18 cellular contexts compared by ENCODE assay signal in genomic region chr11:6992457-6993431, GRCh38. TPM values are rescaled to one million over a fixed set of nuclear protein-coding genes. Genes with fewer than 3 reads are reported as not detected.
DNase-seq lines count a peak whose midpoint lies in the region; ATAC-seq, FAIRE-seq and TF ChIP-seq lines count a peak whose summit lies in the region.
"Had no signal": no experiment of that assay in that cellular context is flagged by ENCODE, and none has a peak within 500 bp of the region (broad histone marks: within the 10 kb centered on the region; RNA-seq: fewer than 3 reads in every experiment).

No MANE protein-coding gene starts in this region.

- no peaks in the 10 kb centered on the region for H4K20me1 ChIP-seq in Karpas-422 (ENCODE audit: insufficient read depth, low read depth, low read length)
- H4K20me1 ChIP-seq in endothelial cell of umbilical vein (replicated peaks; ENCODE audit: control insufficient read depth, extremely low read depth, insufficient read depth, low read length) = no peaks in the 10 kb centered on the region
- H4K20me1 ChIP-seq in neural cell (ENCODE audit: insufficient read depth) = no peaks in the 10 kb centered on the region

- H3K36me3 ChIP-seq in Karpas-422 (ENCODE audit: insufficient read depth, low read length) (no peaks in the 10 kb centered on the region), endothelial cell of umbilical vein (ENCODE audit: control insufficient read depth in 2 of 2, extremely low read depth in 1 of 2, insufficient read depth in 2 of 2, low read length in 2 of 2) (no peaks in the 10 kb centered on the region), neural cell (ENCODE audit: insufficient read depth, low read length) (no peaks in the 10 kb centered on the region)
- H3K36me3 ChIP-seq: neutrophil, upper lobe of right lung had no signal

- H3K4me1 Mint-ChIP-seq in stimulated activated naive CD8-positive, alpha-beta T cell treated with anti-CD3 and anti-CD28 coated beads, Interleukin-15, amount 100 ng/mL, for 72 hours = no peaks in the 10 kb centered on the region

- no peak overlapping the region for H3K27ac Mint-ChIP-seq in stimulated activated naive CD8-positive, alpha-beta T cell treated with anti-CD3 and anti-CD28 coated beads, Interleukin-15, amount 100 ng/mL, for 72 hours

- peaks cover 24% of the 10 kb centered on the region for H3K27me3 Mint-ChIP-seq in stimulated activated naive CD8-positive, alpha-beta T cell treated with anti-CD3 and anti-CD28 coated beads, Interleukin-15, amount 100 ng/mL, for 72 hours

- TF ChIP-seq CTCF in AG04449 (IDR thresholded peaks at IDR 0.05; ENCODE audit: insufficient read depth, low read length, missing control alignments) (no peak), endothelial cell of umbilical vein (IDR thresholded peaks at IDR 0.05; ENCODE audit: extremely low read depth in 1 of 2, insufficient read depth in 1 of 2, low read depth in 1 of 2, low read length in 2 of 2) (no peak), neural cell (IDR thresholded peaks at IDR 0.05; ENCODE audit: poor library complexity, severe bottlenecking) (no peak)

- TF ChIP-seq POLR2A in endothelial cell of umbilical vein (IDR thresholded peaks at IDR 0.05; ENCODE audit: low read depth, low read length) = no peak

- no peak overlapping the region for H2AFZ ChIP-seq in Karpas-422 (ENCODE audit: low read length)
- peak overlapping the region; percentile 28 for H2AFZ ChIP-seq in endothelial cell of umbilical vein (ENCODE audit: low read depth, low read length)
- no peak overlapping the region for H2AFZ ChIP-seq in neural cell (ENCODE audit: low read depth, low read length)

- ATAC-seq in stimulated activated naive CD8-positive, alpha-beta T cell treated with anti-CD3 and anti-CD28 coated beads, Interleukin-15, amount 100 ng/mL, for 72 hours = no peak
- ATAC-seq in HG02588 (IDR thresholded peaks at IDR 0.05; ENCODE audit: unreplicated experiment) = no peak
- ATAC-seq: upper lobe of right lung had no signal

- no TSS peak for BruUV-seq in endothelial cell of umbilical vein (replicated peaks; lab: Mats Ljungman, UMichigan)

- TF ChIP-seq RAD21 in neural cell (conservative IDR thresholded peaks at IDR 0.05) = no peak

- H3K9me3 ChIP-seq in Karpas-422 (ENCODE audit: low read length) (no peaks in the 10 kb centered on the region), endothelial cell of umbilical vein (replicated peaks; ENCODE audit: control insufficient read depth, insufficient read depth, low read length) (no peaks in the 10 kb centered on the region), neural cell (ENCODE audit: low read length) (no peaks in the 10 kb centered on the region)
- H3K9me3 ChIP-seq: neutrophil, upper lobe of right lung had no signal

- H3K4me1 ChIP-seq in Karpas-422 (ENCODE audit: low read length) (peaks cover 34% of the 10 kb centered on the region), endothelial cell of umbilical vein (ENCODE audit: control insufficient read depth, extremely low read depth, insufficient read depth, low read length) (no peaks in the 10 kb centered on the region)
- H3K4me1 ChIP-seq: upper lobe of right lung had no signal

- FAIRE-seq in endothelial cell of umbilical vein (lab: Jason Lieb, UNC) = no peak
- FAIRE-seq: islet of Langerhans had no signal

- no peaks in the 10 kb centered on the region for H3F3A ChIP-seq in neural cell (ENCODE audit: insufficient read depth, low read length, poor library complexity, severe bottlenecking)

- dilution Hi-C loops in endothelial cell of umbilical vein (cut with MboI; ENCODE audit: extremely low pct_ligation_motif_present, low sequenced_read_pairs) = no loop called here

- CTCF ChIA-PET in AG04449 (lab: Yijun Ruan, JAX) = interaction anchor here (0.9 to 4.5 kb wide), 4 partner anchors 15 to 181 kb away, joined by 3 to 21 read pairs (median 7); partner anchors contain the start of genes NLRP14 and ZNF214
- CTCF ChIA-PET in endothelial cell of umbilical vein (lab: Charles Lee) = interaction anchor here (1.2 to 1.9 kb wide), 2 partner anchors 180 to 286 kb away, joined by 3 to 6 read pairs; no protein-coding TSS in a partner anchor

- peak; percentile 89 for DNase-seq in AG04449 (ENCODE audit: low read depth, low spot score)
- no peak for DNase-seq in Karpas-422
- peak; percentile 67 for DNase-seq in endothelial cell of umbilical vein (ENCODE audit: low read depth, low spot score)
- DNase-seq in stimulated activated naive CD8-positive, alpha-beta T cell treated with anti-CD3 and anti-CD28 coated beads, Interleukin-15, amount 100 ng/mL, for 72 hours = no peak
- no peak for DNase-seq in NCI-H345 (lab: John Stamatoyannopoulos, UW)
- no peak for DNase-seq in 8988T
- DNase-seq: activated CD4-positive, alpha-beta T cell treated with anti-CD3 and anti-CD28 coated beads, Interleukin-2, amount 50 U/mL, for 48 hours; activated naive CD4-positive, alpha-beta T cell treated with anti-CD3 and anti-CD28 coated beads, Interleukin-2, amount 50 U/mL, for 16 hours; H7; NCI-H1092 treated with DMSO at 0.1 percent for 48 hours; NCI-H524 treated with DMSO at 0.1 percent for 48 hours; upper lobe of right lung had no signal

- H3K9ac ChIP-seq in Karpas-422 (ENCODE audit: low read length) (no peak overlapping the region), endothelial cell of umbilical vein (replicated peaks; ENCODE audit: extremely low read depth, insufficient read depth, low read length) (no peak overlapping the region), neural cell (ENCODE audit: low read length) (no peak overlapping the region)

- POLR2A ChIA-PET in AG04449 (lab: Yijun Ruan, JAX) (no interaction called here), endothelial cell of umbilical vein (lab: Charles Lee) (no interaction called here)

- intact Hi-C loops in endothelial cell of umbilical vein (cut with micrococcal nuclease) = loop anchor here (5.0 kb wide), 1 partner anchor 65 kb away; the partner anchor contains the start of gene ZNF215

- H3K27me3 ChIP-seq in Karpas-422 (ENCODE audit: low read length) (no peaks in the 10 kb centered on the region), endothelial cell of umbilical vein (ENCODE audit: control insufficient read depth in 2 of 2, insufficient read depth in 2 of 2, low read length in 2 of 2) (no peaks in the 10 kb centered on the region), neural cell (ENCODE audit: insufficient read depth, low read depth, low read length) (no peaks in the 10 kb centered on the region)
- H3K27me3 ChIP-seq: neutrophil, upper lobe of right lung had no signal

- H3K9me2 ChIP-seq in Karpas-422 (replicated peaks; ENCODE audit: insufficient read depth, low read length) = no peaks in the 10 kb centered on the region
- no peaks in the 10 kb centered on the region for H3K9me2 ChIP-seq in neural cell (ENCODE audit: insufficient read depth, low read length)

- peak; percentile 51 for TF ChIP-seq EP300 in neural cell (conservative IDR thresholded peaks at IDR 0.05; ENCODE audit: poor library complexity, severe bottlenecking)

- H3K4me3 Mint-ChIP-seq in stimulated activated naive CD8-positive, alpha-beta T cell treated with anti-CD3 and anti-CD28 coated beads, Interleukin-15, amount 100 ng/mL, for 72 hours = no peak overlapping the region

- H3K79me2 ChIP-seq in Karpas-422 (ENCODE audit: low read length) (no peaks in the 10 kb centered on the region), endothelial cell of umbilical vein (ENCODE audit: control insufficient read depth, insufficient read depth, low read length) (no peaks in the 10 kb centered on the region), neural cell (replicated peaks; ENCODE audit: insufficient read depth, low read length) (no peaks in the 10 kb centered on the region)

- no peaks in the 10 kb centered on the region for H3K9me1 ChIP-seq in endothelial cell of umbilical vein (replicated peaks; ENCODE audit: control insufficient read depth, extremely low read depth, insufficient read depth, low read length)

- no peak overlapping the region; the same call in none of the 2 replicates for H3K4me3 ChIP-seq in AG04449 (ENCODE audit: low read depth, low read length)
- H3K4me3 ChIP-seq in Karpas-422 (ENCODE audit: low read length) = no peak overlapping the region
- H3K4me3 ChIP-seq in endothelial cell of umbilical vein (replicated peaks in 1 of 3; ENCODE audit: insufficient read depth in 1 of 3, low read depth in 1 of 3, low read length in 3 of 3) = no peak overlapping the region
- H3K4me3 ChIP-seq in neural cell (ENCODE audit: low read length) = no peak overlapping the region
- H3K4me3 ChIP-seq: SK-N-MC, upper lobe of right lung had no signal

- H3K27ac ChIP-seq in Karpas-422 (ENCODE audit: low read length) = peak overlapping the region; percentile 45
- H3K27ac ChIP-seq in endothelial cell of umbilical vein (ENCODE audit: insufficient read depth, low read depth, low read length) = no peak overlapping the region
- H3K27ac ChIP-seq in neural cell (ENCODE audit: low read length) = no peak overlapping the region
- H3K27ac ChIP-seq: neutrophil, SK-N-MC, upper lobe of right lung had no signal

- H3K4me2 ChIP-seq in Karpas-422 (ENCODE audit: low read depth, low read length, poor library complexity, severe bottlenecking) = no peak overlapping the region
- H3K4me2 ChIP-seq in endothelial cell of umbilical vein (ENCODE audit: insufficient read depth, low read length) = no peak overlapping the region
- H3K4me2 ChIP-seq in neural cell (ENCODE audit: low read length) = no peak overlapping the region

- no peaks in the 10 kb centered on the region for H3K9me3 Mint-ChIP-seq in stimulated activated naive CD8-positive, alpha-beta T cell treated with anti-CD3 and anti-CD28 coated beads, Interleukin-15, amount 100 ng/mL, for 72 hours

RNA-seq across cellular contexts. Expression of gene ZNF214, which starts 27.4 kb away (rescaled TPM):
- not detected in 2 replicates for total RNA-seq in Karpas-422 (2014; rRNA removed; shearing (Covaris generic); ENCODE audit: low replicate concordance)
- total RNA-seq in endothelial cell of umbilical vein = 1.7 and 2.5 TPM in 2 replicates
- polyA plus RNA-seq in endothelial cell of umbilical vein (0.45 and 0.94 TPM in 2 replicates), neural cell (6.9 and 7.6 TPM in 2 replicates)
- polyA plus RNA-seq in endothelial cell of umbilical vein (2011; cell fraction: cytosol; rRNA removed) = 0.83 and 0.94 TPM in 2 replicates
- 1.3 and 1.8 TPM in 2 replicates for polyA plus RNA-seq in endothelial cell of umbilical vein (2011; cell fraction: nucleus; rRNA removed)
- 0.63 TPM in 2 replicates for polyA plus RNA-seq in endothelial cell of umbilical vein (2012)
- polyA minus RNA-seq in endothelial cell of umbilical vein (3.1 and 3.2 TPM in 2 replicates), neural cell (21.6 and 24.3 TPM in 2 replicates)
- not detected for polyA minus RNA-seq in endothelial cell of umbilical vein (2011; cell fraction: cytosol; rRNA and poly(A)+ RNA removed)
- polyA minus RNA-seq in endothelial cell of umbilical vein (2011; cell fraction: nucleus; rRNA and poly(A)+ RNA removed) = 2.6 and 3.5 TPM in 2 replicates

RNA-seq across cellular contexts. Expression of gene NLRP14, which starts 27.5 kb away (rescaled TPM):
- total RNA-seq in Karpas-422 (2014; rRNA removed; shearing (Covaris generic); ENCODE audit: low replicate concordance) = 0.19 and 0.51 TPM in 2 replicates
- 0.24 and 0.35 TPM in 2 replicates for total RNA-seq in endothelial cell of umbilical vein
- polyA plus RNA-seq in endothelial cell of umbilical vein = 0.21 and 0.26 TPM in 2 replicates
- 0.24 and 0.25 TPM in 2 replicates for polyA plus RNA-seq in endothelial cell of umbilical vein (2011; cell fraction: cytosol; rRNA removed)
- polyA plus RNA-seq in endothelial cell of umbilical vein (2011; cell fraction: nucleus; rRNA removed) = 0.49 and 0.57 TPM in 2 replicates
- 0.12 and 0.36 TPM in 2 replicates for polyA plus RNA-seq in endothelial cell of umbilical vein (2012)
- polyA minus RNA-seq in endothelial cell of umbilical vein = 1.2 and 1.3 TPM in 2 replicates
- polyA minus RNA-seq in endothelial cell of umbilical vein (2011; cell fraction: cytosol; rRNA and poly(A)+ RNA removed) = not detected
- polyA minus RNA-seq in endothelial cell of umbilical vein (2011; cell fraction: nucleus; rRNA and poly(A)+ RNA removed) = 1.9 and 2.0 TPM in 2 replicates
- polyA plus RNA-seq in neural cell = 0.44 and 0.48 TPM in 2 replicates
- polyA minus RNA-seq in neural cell = 1.5 and 1.6 TPM in 2 replicates
- total RNA-seq: A673, upper lobe of right lung had no signal

Comparison
In these comparisons a context has a peak if more than half of its experiments do, and no peak if none do; other contexts are left out.
1. DNase-seq: peak in AG04449 (single experiment) and endothelial cell of umbilical vein (single experiment); none in Karpas-422 (single experiment), stimulated activated naive CD8-positive, alpha-beta T cell treated with anti-CD3 and anti-CD28 coated beads, Interleukin-15, amount 100 ng/mL, for 72 hours (0 of 2), NCI-H345 (single experiment) and 8988T (single experiment).